ENCODE assay signal across 16 cellular contexts in the genomic region with DNA sequence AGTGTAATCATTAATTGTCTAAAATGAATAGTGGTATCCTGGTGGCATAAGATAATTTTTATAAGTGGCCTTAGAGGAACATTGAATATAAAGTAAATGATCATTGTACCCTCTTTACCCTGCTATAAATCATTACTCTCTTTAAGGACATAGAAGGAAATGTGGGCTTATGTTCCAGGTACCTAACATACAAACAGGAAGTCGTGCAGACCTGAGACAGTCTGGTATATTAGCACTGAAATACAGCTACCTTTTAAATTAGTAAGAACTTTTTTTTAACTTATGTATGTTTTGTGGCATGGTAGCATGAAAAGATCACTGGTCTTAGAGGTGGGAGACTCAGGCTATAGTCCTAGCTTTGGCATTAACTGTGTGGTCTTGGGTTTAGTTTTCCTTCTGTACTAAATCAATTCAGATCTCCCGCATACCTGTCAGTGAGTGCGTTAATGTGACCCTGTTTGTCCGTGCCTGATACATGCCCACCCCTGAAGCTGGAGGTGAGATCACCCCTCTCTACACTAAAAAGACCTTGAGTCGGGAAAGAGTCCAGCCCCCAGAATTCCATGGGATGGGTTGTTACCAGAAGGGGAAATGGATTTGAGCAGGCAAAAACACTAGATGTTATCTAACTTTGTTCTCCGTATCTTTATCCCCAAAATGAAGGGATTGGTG. TPM values are rescaled to one million over a fixed set of nuclear protein-coding genes. Genes with fewer than 3 reads are reported as not detected.
DNase-seq lines count a peak whose midpoint lies in the region; ATAC-seq and TF ChIP-seq lines count a peak whose summit lies in the region.
"Had no signal": no experiment of that assay in that cellular context is flagged by ENCODE, and none has a peak within 500 bp of the region (broad histone marks: within the 10 kb centered on the region; RNA-seq: fewer than 3 reads in every experiment).

No MANE protein-coding gene starts in this region.

- peaks cover 6% of the 10 kb centered on the region for H3K9me3 Mint-ChIP-seq in activated T-cell treated with anti-CD3 and anti-CD28 coated beads, Interleukin-2, amount 50 U/mL, for 4 hours
- no peaks in the 10 kb centered on the region for H3K9me3 Mint-ChIP-seq in HFFc6
- peaks cover 5% of the 10 kb centered on the region for H3K9me3 Mint-ChIP-seq in stimulated activated effector memory CD8-positive, alpha-beta T cell treated with anti-CD3 and anti-CD28 coated beads, Interleukin-12 subunit alpha, Interleukin-12 subunit beta, amount 100 ng/mL, for 72 hours

- no peak overlapping the region for H3K27ac ChIP-seq in transverse colon
- H3K27ac ChIP-seq: brain microvascular endothelial cell, testis, WERI-Rb-1 had no signal

- no peak for TF ChIP-seq POLR2A in transverse colon (IDR thresholded peaks at IDR 0.05)

- H3K36me3 ChIP-seq in transverse colon = no peaks in the 10 kb centered on the region
- H3K36me3 ChIP-seq: brain microvascular endothelial cell, MG63, WERI-Rb-1 had no signal

- no peak overlapping the region for H3K4me3 ChIP-seq in transverse colon
- H3K4me3 ChIP-seq: MG63, testis had no signal

- TF ChIP-seq EP300 in transverse colon (IDR thresholded peaks at IDR 0.05; ENCODE audit: low read depth) = no peak

- peaks cover 80% of the 10 kb centered on the region for H3K27me3 ChIP-seq in transverse colon
- H3K27me3 ChIP-seq: brain microvascular endothelial cell, MG63, testis had no signal

- peak overlapping the region; percentile 82 for H3K27ac Mint-ChIP-seq in HFFc6
- peak overlapping the region; percentile 64 for H3K27ac Mint-ChIP-seq in stimulated activated effector memory CD8-positive, alpha-beta T cell treated with anti-CD3 and anti-CD28 coated beads, Interleukin-12 subunit alpha, Interleukin-12 subunit beta, amount 100 ng/mL, for 72 hours

- no peak for TF ChIP-seq CTCF in HFFc6 (IDR thresholded peaks at IDR 0.05)
- no peak for TF ChIP-seq CTCF in transverse colon (IDR thresholded peaks at IDR 0.05)

- ATAC-seq in activated T-cell treated with anti-CD3 and anti-CD28 coated beads, Interleukin-2, amount 50 U/mL, for 4 hours = peak in 1 of 2 donors; percentile 35
- ATAC-seq in stimulated activated effector memory CD8-positive, alpha-beta T cell treated with anti-CD3 and anti-CD28 coated beads, Interleukin-12 subunit alpha, Interleukin-12 subunit beta, amount 100 ng/mL, for 72 hours = no peak
- no peak for ATAC-seq in GM21786 (IDR thresholded peaks at IDR 0.05; ENCODE audit: unreplicated experiment)

- intact Hi-C loops in transverse colon (cut with DNase I; ENCODE audit: low total_unique reads) = no loop called here

- no peak for DNase-seq in activated T-cell treated with anti-CD3 and anti-CD28 coated beads, Interleukin-2, amount 50 U/mL, for 4 hours
- DNase-seq in activated T-cell treated with anti-CD3 and anti-CD28 coated beads for 4 hours = no peak
- DNase-seq in HFFc6 = no peak
- peak; percentile 29 for DNase-seq in central memory CD4-positive, alpha-beta T cell
- no peak for DNase-seq in stimulated activated effector memory CD8-positive, alpha-beta T cell treated with anti-CD3 and anti-CD28 coated beads, Interleukin-12 subunit alpha, Interleukin-12 subunit beta, amount 100 ng/mL, for 72 hours (ENCODE audit: low spot score in 2 of 2)
- DNase-seq in transverse colon = no peak
- DNase-seq in mucosa of gallbladder (ENCODE audit: low spot score) = no peak
- DNase-seq: AML-193; DMS79; effector CD4-positive, alpha-beta T cell; NCI-H2029 treated with DMSO at 0.1 percent for 48 hours; testis; WERI-Rb-1 had no signal

- peaks cover 2% of the 10 kb centered on the region for H3K36me3 Mint-ChIP-seq in activated T-cell treated with anti-CD3 and anti-CD28 coated beads, Interleukin-2, amount 50 U/mL, for 4 hours (ENCODE audit: insufficient read depth)
- peaks cover 6% of the 10 kb centered on the region for H3K36me3 Mint-ChIP-seq in HFFc6 (ENCODE audit: low read depth)
- H3K36me3 Mint-ChIP-seq in stimulated activated effector memory CD8-positive, alpha-beta T cell treated with anti-CD3 and anti-CD28 coated beads, Interleukin-12 subunit alpha, Interleukin-12 subunit beta, amount 100 ng/mL, for 72 hours = no peaks in the 10 kb centered on the region

- H3K27me3 Mint-ChIP-seq in activated T-cell treated with anti-CD3 and anti-CD28 coated beads, Interleukin-2, amount 50 U/mL, for 4 hours (ENCODE audit: low read depth) = peaks cover 2% of the 10 kb centered on the region
- H3K27me3 Mint-ChIP-seq in HFFc6 (ENCODE audit: insufficient read depth) = no peaks in the 10 kb centered on the region; the same call in 1 of the 2 replicates

- no peaks in the 10 kb centered on the region for H3K9me3 ChIP-seq in transverse colon
- H3K9me3 ChIP-seq: testis had no signal

- H3K4me1 Mint-ChIP-seq in activated T-cell treated with anti-CD3 and anti-CD28 coated beads, Interleukin-2, amount 50 U/mL, for 4 hours (ENCODE audit: low read depth) = peaks cover 29% of the 10 kb centered on the region
- H3K4me1 Mint-ChIP-seq in HFFc6 (ENCODE audit: low read depth) = peaks cover 64% of the 10 kb centered on the region
- H3K4me1 Mint-ChIP-seq in stimulated activated effector memory CD8-positive, alpha-beta T cell treated with anti-CD3 and anti-CD28 coated beads, Interleukin-12 subunit alpha, Interleukin-12 subunit beta, amount 100 ng/mL, for 72 hours = peaks cover 13% of the 10 kb centered on the region

- 45 to 51% methylated on average over 2 to 6 of the region's 6 CpGs for WGBS in transverse colon (ENCODE audit: low coverage in 1 of 2), 2 donors

- in situ Hi-C loops in transverse colon (cut with MboI; ENCODE audit: low pct_ligation_motif_present in 1 of 4, low pct_unique_long_range_greater_than_20kb in 1 of 4, low sequenced_read_pairs in 3 of 4) = no loop called here

- no peaks in the 10 kb centered on the region for H3K4me1 ChIP-seq in transverse colon
- H3K4me1 ChIP-seq: testis had no signal

- H3K4me3 Mint-ChIP-seq in activated T-cell treated with anti-CD3 and anti-CD28 coated beads, Interleukin-2, amount 50 U/mL, for 4 hours = peak overlapping the region; percentile 63
- peak overlapping the region; percentile 3; the same call in 1 of the 2 replicates for H3K4me3 Mint-ChIP-seq in HFFc6
- H3K4me3 Mint-ChIP-seq in stimulated activated effector memory CD8-positive, alpha-beta T cell treated with anti-CD3 and anti-CD28 coated beads, Interleukin-12 subunit alpha, Interleukin-12 subunit beta, amount 100 ng/mL, for 72 hours = no peak overlapping the region

RNA-seq across cellular contexts. Expression of a gene that starts 59.4 kb away (rescaled TPM):
- 10 to 100 TPM; 27.6 to 33.3 (median 28.2) TPM for total RNA-seq in activated T-cell treated with anti-CD3 and anti-CD28 coated beads, Interleukin-2, amount 50 U/mL, for 4 hours
- total RNA-seq in HFFc6 (2021; fragmentation: NEBNext Ultra II Directional; extraction: Animal tissue kit (Norgen Biotek cat#: 25700)) = 100 to 1,000 TPM in 5 of 6 experiments, 10 to 100 TPM in 1; 97.5 to 127 (median 114) TPM
- total RNA-seq in transverse colon (100 to 1,000 TPM in 3 of 4 donors, 10 to 100 TPM in 1; 54.9 to 134 (median 109) TPM), mucosa of gallbladder (84.0 TPM)
